1 cellular context compared by ENCODE assay signal in the genomic region with DNA sequence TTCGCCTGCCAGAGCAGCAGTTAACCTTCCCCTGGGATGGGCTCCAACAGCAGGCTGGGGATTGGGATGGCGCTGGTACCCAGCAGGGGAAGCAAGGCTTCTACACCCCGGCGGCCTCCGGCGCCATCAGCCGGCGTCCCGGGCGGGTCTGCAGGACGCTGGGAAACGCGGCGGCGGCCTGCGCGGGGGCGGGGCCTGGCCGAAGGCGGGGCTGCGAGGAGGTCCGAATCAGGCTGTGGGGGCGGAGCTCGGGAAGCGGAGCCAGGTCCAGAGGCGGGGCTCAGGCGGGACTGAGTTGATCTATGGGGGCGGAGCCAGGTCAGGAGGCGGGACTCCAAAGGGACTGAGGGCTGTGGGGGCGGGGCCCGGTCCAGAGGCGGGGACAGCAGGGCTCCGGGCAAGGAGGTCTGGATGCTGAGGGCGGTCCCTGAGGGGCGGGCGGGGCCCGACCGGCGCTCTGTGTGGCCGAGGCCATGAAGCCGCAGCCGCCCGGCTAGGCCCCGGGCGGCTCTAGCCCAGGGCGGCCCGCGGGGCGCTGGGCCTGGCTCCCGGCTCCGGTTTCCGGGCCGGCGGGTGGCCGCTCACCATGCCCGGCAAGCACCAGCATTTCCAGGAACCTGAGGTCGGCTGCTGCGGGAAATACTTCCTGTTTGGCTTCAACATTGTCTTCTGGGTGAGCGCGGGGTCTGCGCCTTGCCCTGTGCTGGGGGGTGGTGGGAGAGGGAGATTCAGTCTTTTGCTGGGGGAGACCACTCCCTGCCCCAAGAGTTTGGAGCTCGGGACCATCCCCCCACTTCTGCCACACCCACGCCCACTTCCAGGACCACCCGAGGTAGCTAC.
TF ChIP-seq lines count a peak whose summit lies in the region.

A gene with protein sequence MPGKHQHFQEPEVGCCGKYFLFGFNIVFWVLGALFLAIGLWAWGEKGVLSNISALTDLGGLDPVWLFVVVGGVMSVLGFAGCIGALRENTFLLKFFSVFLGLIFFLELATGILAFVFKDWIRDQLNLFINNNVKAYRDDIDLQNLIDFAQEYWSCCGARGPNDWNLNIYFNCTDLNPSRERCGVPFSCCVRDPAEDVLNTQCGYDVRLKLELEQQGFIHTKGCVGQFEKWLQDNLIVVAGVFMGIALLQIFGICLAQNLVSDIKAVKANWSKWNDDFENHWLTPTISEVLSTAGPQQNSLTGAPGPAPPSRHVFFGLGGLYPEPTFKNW (plus strand): TSS at position 455 of the 840 bp plus-strand sequence. CDS start 132 bp downstream, at position 587.

TF ChIP-seq in SK-N-SH, 30 proteins besides CTCF, POLR2A, EP300 and RAD21 (continued from another document):
- TF ChIP-seq, protein P1, sequence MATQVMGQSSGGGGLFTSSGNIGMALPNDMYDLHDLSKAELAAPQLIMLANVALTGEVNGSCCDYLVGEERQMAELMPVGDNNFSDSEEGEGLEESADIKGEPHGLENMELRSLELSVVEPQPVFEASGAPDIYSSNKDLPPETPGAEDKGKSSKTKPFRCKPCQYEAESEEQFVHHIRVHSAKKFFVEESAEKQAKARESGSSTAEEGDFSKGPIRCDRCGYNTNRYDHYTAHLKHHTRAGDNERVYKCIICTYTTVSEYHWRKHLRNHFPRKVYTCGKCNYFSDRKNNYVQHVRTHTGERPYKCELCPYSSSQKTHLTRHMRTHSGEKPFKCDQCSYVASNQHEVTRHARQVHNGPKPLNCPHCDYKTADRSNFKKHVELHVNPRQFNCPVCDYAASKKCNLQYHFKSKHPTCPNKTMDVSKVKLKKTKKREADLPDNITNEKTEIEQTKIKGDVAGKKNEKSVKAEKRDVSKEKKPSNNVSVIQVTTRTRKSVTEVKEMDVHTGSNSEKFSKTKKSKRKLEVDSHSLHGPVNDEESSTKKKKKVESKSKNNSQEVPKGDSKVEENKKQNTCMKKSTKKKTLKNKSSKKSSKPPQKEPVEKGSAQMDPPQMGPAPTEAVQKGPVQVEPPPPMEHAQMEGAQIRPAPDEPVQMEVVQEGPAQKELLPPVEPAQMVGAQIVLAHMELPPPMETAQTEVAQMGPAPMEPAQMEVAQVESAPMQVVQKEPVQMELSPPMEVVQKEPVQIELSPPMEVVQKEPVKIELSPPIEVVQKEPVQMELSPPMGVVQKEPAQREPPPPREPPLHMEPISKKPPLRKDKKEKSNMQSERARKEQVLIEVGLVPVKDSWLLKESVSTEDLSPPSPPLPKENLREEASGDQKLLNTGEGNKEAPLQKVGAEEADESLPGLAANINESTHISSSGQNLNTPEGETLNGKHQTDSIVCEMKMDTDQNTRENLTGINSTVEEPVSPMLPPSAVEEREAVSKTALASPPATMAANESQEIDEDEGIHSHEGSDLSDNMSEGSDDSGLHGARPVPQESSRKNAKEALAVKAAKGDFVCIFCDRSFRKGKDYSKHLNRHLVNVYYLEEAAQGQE (IDR thresholded peaks at IDR 0.05; ENCODE audit: low read depth, low read length): peak; percentile 43; the same call in 1 of the 2 replicates
- TF ChIP-seq NRF1 (IDR thresholded peaks at IDR 0.05; ENCODE audit: low read depth, low read length) (peak; percentile 69), POLR2AphosphoS5 (IDR thresholded peaks at IDR 0.05; ENCODE audit: low read depth, low read length) (peak; percentile 95), TAF1 (IDR thresholded peaks at IDR 0.05; ENCODE audit: borderline replicate concordance, low read depth, low read length) (peak; percentile 90), RXRA (IDR thresholded peaks at IDR 0.05; ENCODE audit: borderline replicate concordance, low read depth) (no peak), YY1 (IDR thresholded peaks at IDR 0.05; ENCODE audit: low read depth) (peak; percentile 83), SIN3A (IDR thresholded peaks at IDR 0.05; ENCODE audit: borderline replicate concordance, low read depth, low read length) (peak; percentile 70; the same call in 1 of the 2 replicates)
